ENCODE assay signal across 15 cellular contexts in the genomic region with DNA sequence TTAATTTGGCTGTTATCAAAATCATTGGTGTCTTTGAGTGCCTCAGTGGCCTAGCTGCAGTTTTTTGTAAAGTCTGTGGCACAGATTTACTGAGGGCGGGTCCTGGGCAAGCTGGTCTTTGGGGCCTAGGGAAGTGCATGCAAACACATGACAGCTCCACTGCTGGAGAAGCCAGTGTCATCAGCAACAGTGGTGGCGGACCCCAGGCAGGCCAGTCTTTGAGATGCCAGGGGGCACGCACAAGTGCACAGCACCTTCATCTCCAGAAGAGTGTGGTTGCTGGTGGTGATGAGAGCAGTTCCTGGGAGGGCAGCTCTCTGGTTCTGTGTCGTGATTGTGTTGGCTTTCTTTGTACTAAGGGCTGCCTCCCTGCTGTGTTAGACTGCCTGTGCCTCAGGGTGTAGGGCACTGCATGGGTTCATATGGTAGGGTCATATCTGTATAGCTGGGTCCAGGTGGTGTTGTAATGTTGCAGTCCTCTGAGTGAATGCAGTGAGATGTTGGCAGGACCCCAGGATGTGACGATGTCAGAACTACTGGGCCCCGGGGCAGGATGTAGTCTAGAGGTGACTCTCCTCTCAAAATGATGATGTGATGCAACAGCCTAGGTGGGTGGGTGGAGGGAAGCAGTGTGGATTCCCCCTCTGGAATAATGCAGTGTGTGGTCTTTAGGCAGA.
DNase-seq lines count a peak whose midpoint lies in the region; ATAC-seq and TF ChIP-seq lines count a peak whose summit lies in the region.
"Had no signal": no experiment of that assay in that cellular context is flagged by ENCODE, and none has a peak within 500 bp of the region (broad histone marks: within the 10 kb centered on the region; RNA-seq: fewer than 3 reads in every experiment).

No MANE protein-coding gene starts in this region.

- H3K9me3 Mint-ChIP-seq in CD14-positive monocyte = peaks cover 2 to 11% (median 4%) of the 10 kb centered on the region in 7 donors
- H3K9me3 Mint-ChIP-seq: H9 had no signal

- WGBS in body of pancreas, 2 donors = 59 to 70% methylated on average over 4 to 6 of the region's 6 CpGs

- POLR2A ChIA-PET in RWPE1 (lab: Yijun Ruan, JAX; ENCODE audit: low non-redundant PET) = no interaction called here

- H3K9me3 ChIP-seq in body of pancreas = no peaks in the 10 kb centered on the region

- TF ChIP-seq CTCF in RWPE1 (conservative IDR thresholded peaks at IDR 0.05; ENCODE audit: low read depth) = no peak
- TF ChIP-seq CTCF in fibroblast of pulmonary artery (IDR thresholded peaks at IDR 0.05; ENCODE audit: low read length, missing control alignments) = no peak
- TF ChIP-seq CTCF in body of pancreas (IDR thresholded peaks at IDR 0.05) = no peak
- no peak for TF ChIP-seq CTCF in CD14-positive monocyte (IDR thresholded peaks at IDR 0.05)

- H3K4me3 ChIP-seq in fibroblast of pulmonary artery (replicated peaks; ENCODE audit: low read depth, low read length) (no peak overlapping the region), body of pancreas (no peak overlapping the region)

- H3K4me3 Mint-ChIP-seq in CD14-positive monocyte = no peak overlapping the region
- H3K4me3 Mint-ChIP-seq: CD4-positive, CD25-positive, alpha-beta regulatory T cell; H9; T-helper 1 cell treated with Interleukin-12 subunit alpha and Interleukin-12 subunit beta and Interleukin-4 antibody, amounts not matched to agents 30 μg/mL and 1 μg/mL, for 36 hours had no signal

- ATAC-seq in body of pancreas (no peak), GM18520 (IDR thresholded peaks at IDR 0.05; ENCODE audit: unreplicated experiment) (no peak)

- H3K27me3 ChIP-seq in body of pancreas = no peaks in the 10 kb centered on the region

- intact Hi-C loops in body of pancreas (cut with DNase I) = no loop called here
- intact Hi-C loops in CD14-positive monocyte (cut with micrococcal nuclease) = no loop called here

- H3K36me3 ChIP-seq in body of pancreas (replicated peaks in 1 of 2; ENCODE audit: insufficient read depth in 1 of 2, low read depth in 2 of 2) = no peaks in the 10 kb centered on the region

- H3K27ac ChIP-seq in RWPE1 (no peak overlapping the region), body of pancreas (no peak overlapping the region)

- H3K4me1 ChIP-seq in body of pancreas = no peaks in the 10 kb centered on the region

- TF ChIP-seq POLR2A in body of pancreas (IDR thresholded peaks at IDR 0.05) = no peak

- H3K36me3 Mint-ChIP-seq in CD14-positive monocyte = no peaks in the 10 kb centered on the region
- H3K36me3 Mint-ChIP-seq: CD4-positive, CD25-positive, alpha-beta regulatory T cell had no signal

- peaks cover 0 to 2% (median 0%) of the 10 kb centered on the region in 3 donors for H3K27me3 Mint-ChIP-seq in CD14-positive monocyte (ENCODE audit: low read depth in 3 of 3)
- H3K27me3 Mint-ChIP-seq: CD4-positive, CD25-positive, alpha-beta regulatory T cell had no signal

- DNase-seq in HT1080 (ENCODE audit: low read depth) (peak; percentile 25), RWPE1 (ENCODE audit: low spot score) (peak; percentile 0), fibroblast of pulmonary artery (ENCODE audit: low read depth) (peak; percentile 34), body of pancreas (no peak), CD14-positive monocyte (ENCODE audit: low spot score) (no peak)
- no peak for DNase-seq in stimulated activated CD4-positive, alpha-beta T cell treated with anti-CD3 and anti-CD28 coated beads, Interleukin-12 subunit alpha, Interleukin-12 subunit beta, amount 100 ng/mL, for 4 hours
- DNase-seq: CD4-positive, CD25-positive, alpha-beta regulatory T cell; H9; NCI-H1436 treated with DMSO at 0.1 percent for 48 hours; NCI-H2029 treated with DMSO at 0.1 percent for 48 hours; NCI-H2171 treated with DMSO at 0.1 percent for 48 hours; NCI-H82; SHP77 treated with DMSO at 0.1 percent for 48 hours had no signal

- H3K27ac Mint-ChIP-seq in CD14-positive monocyte = no peak overlapping the region
- H3K27ac Mint-ChIP-seq: CD4-positive, CD25-positive, alpha-beta regulatory T cell; H9; T-helper 1 cell treated with Interleukin-12 subunit alpha and Interleukin-12 subunit beta and Interleukin-4 antibody, amounts not matched to agents 30 μg/mL and 1 μg/mL, for 36 hours had no signal

- CTCF ChIA-PET in RWPE1 (lab: Yijun Ruan, JAX) = no interaction called here

- no peaks in the 10 kb centered on the region for H3K4me1 Mint-ChIP-seq in CD14-positive monocyte
- H3K4me1 Mint-ChIP-seq: CD4-positive, CD25-positive, alpha-beta regulatory T cell had no signal

Comparison
In these comparisons a context has a peak if more than half of its experiments do, and no peak if none do; other contexts are left out.
1. DNase-seq: peak in HT1080 (single experiment), RWPE1 (single experiment) and fibroblast of pulmonary artery (single experiment); none in stimulated activated CD4-positive, alpha-beta T cell treated with anti-CD3 and anti-CD28 coated beads, Interleukin-12 subunit alpha, Interleukin-12 subunit beta, amount 100 ng/mL, for 4 hours (single experiment), body of pancreas (0 of 4) and CD14-positive monocyte (single experiment).